In the genomic region with DNA sequence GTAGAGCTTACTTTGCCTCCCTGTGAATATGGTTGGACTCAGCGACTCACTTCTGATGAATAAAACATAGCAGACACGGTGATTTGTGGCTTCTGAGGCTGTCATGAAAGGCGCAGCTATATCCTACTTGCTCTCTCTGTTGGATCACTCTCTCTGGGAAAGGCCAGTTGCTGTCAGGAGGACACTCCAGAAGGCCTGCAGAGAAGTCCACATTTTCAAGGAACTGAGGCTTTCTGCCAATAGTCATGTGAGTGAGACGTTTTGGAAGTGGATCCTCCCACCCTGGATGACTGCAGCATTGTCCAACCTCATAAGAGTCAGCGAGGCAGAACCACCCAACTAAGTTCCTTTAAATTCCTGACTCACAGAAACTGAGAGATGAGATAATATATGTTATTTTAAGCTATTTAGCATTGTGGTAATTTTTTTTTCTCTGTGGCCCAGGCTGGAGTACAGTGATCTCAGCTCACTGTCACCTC, we compare ENCODE assay signal across 9 cellular contexts.
DNase-seq lines count a peak whose midpoint lies in the region; ATAC-seq and TF ChIP-seq lines count a peak whose summit lies in the region.
"Had no signal": no experiment of that assay in that cellular context is flagged by ENCODE, and none has a peak within 500 bp of the region (broad histone marks: within the 10 kb centered on the region; RNA-seq: fewer than 3 reads in every experiment).

No MANE protein-coding gene starts in this region.

- H3K14ac ChIP-seq in neuronal stem cell (ENCODE audit: low read length), result no peak overlapping the region

- H4K8ac ChIP-seq in neuronal stem cell (ENCODE audit: low read depth, low read length), result no peak overlapping the region

- no peaks in the 10 kb centered on the region for H3K9me3 ChIP-seq in neuronal stem cell (replicated peaks in 1 of 2; ENCODE audit: control insufficient read depth in 2 of 2, insufficient read depth in 1 of 2, low read depth in 1 of 2, low read length in 2 of 2)

- peak overlapping the region; percentile 76 for H2AFZ ChIP-seq in neuronal stem cell (ENCODE audit: low read length)

- whole genome bisulfite sequencing in neuronal stem cell (ENCODE audit: extremely low coverage in 2 of 2, insufficient read length in 2 of 2, insufficient replicate concordance in 1 of 2), 2 donors, result no CpG with 5 or more reads among the region's 5 CpGs

- no peak overlapping the region for H2BK12ac ChIP-seq in neuronal stem cell (ENCODE audit: low read length)

- H2BK120ac ChIP-seq in neuronal stem cell (ENCODE audit: low read depth, low read length), result no peak overlapping the region

- H3K23ac ChIP-seq in neuronal stem cell (ENCODE audit: low read depth, low read length, poor library complexity), result no peak overlapping the region

- no peak overlapping the region for H3K9ac ChIP-seq in neuronal stem cell (ENCODE audit: low read depth, low read length, poor library complexity)

- no peak overlapping the region for H3K4me3 ChIP-seq in neuronal stem cell (ENCODE audit: low read length in 2 of 2)
- H3K4me3 ChIP-seq: SK-N-MC had no signal

- ATAC-seq in HG03039 (IDR thresholded peaks at IDR 0.05; ENCODE audit: unreplicated experiment) (peak; percentile 69), HG03139 (IDR thresholded peaks at IDR 0.05; ENCODE audit: unreplicated experiment) (no peak), HG02870 (IDR thresholded peaks at IDR 0.05; ENCODE audit: unreplicated experiment) (no peak)

- H2BK15ac ChIP-seq in neuronal stem cell (ENCODE audit: low read length), result no peak overlapping the region

- no peak overlapping the region for H3K4me2 ChIP-seq in neuronal stem cell (ENCODE audit: insufficient read depth, low read length, poor library complexity, severe bottlenecking)

- no peak overlapping the region for H4K91ac ChIP-seq in neuronal stem cell (ENCODE audit: low read depth, low read length, poor library complexity)

- DNase-seq in GM13977 (ENCODE audit: low spot score) (peak; percentile 23), astrocyte of the hippocampus (ENCODE audit: low read depth, low spot score) (peak; percentile 68), neuronal stem cell (ENCODE audit: low spot score) (no peak), NCI-H2227 treated with DMSO at 0.1 percent for 48 hours (lab: John Stamatoyannopoulos, UW) (no peak), GF-D8 (lab: John Stamatoyannopoulos, UW) (no peak)

- no peaks in the 10 kb centered on the region for H3K4me1 ChIP-seq in neuronal stem cell (ENCODE audit: control insufficient read depth in 2 of 2, insufficient read depth in 1 of 2, low read depth in 1 of 2, low read length in 2 of 2)

- no peak overlapping the region for H3K4ac ChIP-seq in neuronal stem cell (ENCODE audit: low read length)

- H3K18ac ChIP-seq in neuronal stem cell (ENCODE audit: low read length), result no peak overlapping the region

- no peak overlapping the region for H2AK5ac ChIP-seq in neuronal stem cell (ENCODE audit: low read depth, low read length)

- no peaks in the 10 kb centered on the region for H3K79me1 ChIP-seq in neuronal stem cell (ENCODE audit: low read depth, low read length)

- no peaks in the 10 kb centered on the region for H3K27me3 ChIP-seq in neuronal stem cell (ENCODE audit: control insufficient read depth in 3 of 3, insufficient read depth in 3 of 3, low read depth in 1 of 3, low read length in 3 of 3)

- H3K27ac ChIP-seq in neuronal stem cell (replicated peaks; ENCODE audit: low read length), result no peak overlapping the region
- H3K27ac ChIP-seq: SK-N-MC had no signal

- no peaks in the 10 kb centered on the region for H3K36me3 ChIP-seq in neuronal stem cell (replicated peaks in 1 of 2; ENCODE audit: control insufficient read depth in 2 of 2, insufficient read depth in 2 of 2, low read length in 2 of 2)

- H2BK5ac ChIP-seq in neuronal stem cell (ENCODE audit: low read length), result no peak overlapping the region

- in situ Hi-C loops in GM13977 (cut with MboI; ENCODE audit: low pct_unique_long_range_greater_than_20kb, low sequenced_read_pairs, unreplicated experiment), result no loop called here

- TF ChIP-seq CTCF in GM13977 (IDR thresholded peaks at IDR 0.05; ENCODE audit: extremely low read depth, insufficient read depth, missing control alignments), result no peak

Comparison
In these comparisons a context has a peak if more than half of its experiments do, and no peak if none do; other contexts are left out.
1. DNase-seq: peak in GM13977 (single experiment) and astrocyte of the hippocampus (single experiment); none in neuronal stem cell (single experiment), NCI-H2227 treated with DMSO at 0.1 percent for 48 hours (single experiment) and GF-D8 (single experiment).